24 cellular contexts compared by ENCODE assay signal in the genomic region with DNA sequence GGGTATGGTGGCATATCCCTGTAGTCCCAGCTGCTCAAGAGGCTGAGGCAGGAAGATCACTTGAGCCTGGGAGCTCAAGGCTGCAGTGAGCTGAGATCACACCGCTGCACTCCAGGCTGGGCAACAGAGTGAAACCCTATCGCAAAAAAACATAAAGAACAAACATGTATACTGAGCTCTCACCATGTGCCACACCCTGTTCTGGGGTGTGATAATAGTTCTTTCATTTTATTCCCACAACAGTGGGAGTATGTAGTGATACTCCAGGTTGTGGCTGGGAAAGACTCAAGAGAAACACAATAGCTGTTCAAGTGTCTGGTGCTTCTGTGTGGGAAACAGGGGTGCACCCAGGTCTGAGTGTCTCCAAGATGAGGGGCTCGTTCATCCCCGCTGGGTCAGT.
"Had no signal": no experiment of that assay in that cellular context is flagged by ENCODE, and none has a peak within 500 bp of the region (broad histone marks: within the 10 kb centered on the region; RNA-seq: fewer than 3 reads in every experiment).

No MANE protein-coding gene starts in this region.

- H3K9me3 ChIP-seq: esophagus squamous epithelium, gastrocnemius medialis, left ventricle myocardium inferior, right lobe of liver, thoracic aorta, vagina had no signal

- H3K27ac ChIP-seq: coronary artery, esophagus squamous epithelium, gastrocnemius medialis, left ventricle myocardium inferior, right lobe of liver, skin epidermis, vagina had no signal

- H3K4me1 Mint-ChIP-seq: activated naive CD4-positive, alpha-beta T cell treated with anti-CD3 and anti-CD28 coated beads, Interleukin-2, amount 50 U/mL, for 24 hours; memory B cell had no signal

- H3K27ac Mint-ChIP-seq: memory B cell, nephron progenitor cell, type B pancreatic cell had no signal

- H3K9me3 Mint-ChIP-seq: activated naive CD4-positive, alpha-beta T cell treated with anti-CD3 and anti-CD28 coated beads, Interleukin-2, amount 50 U/mL, for 24 hours; endodermal cell; memory B cell; stimulated activated effector memory CD8-positive, alpha-beta T cell treated with anti-CD3 and anti-CD28 coated beads, Interleukin-12 subunit alpha, Interleukin-12 subunit beta, amount 100 ng/mL, for 72 hours; type B pancreatic cell had no signal

- H3K4me3 Mint-ChIP-seq: activated CD8-positive, alpha-beta memory T cell treated with anti-CD3 and anti-CD28 coated beads, Interleukin-2, amount 10 ng/mL, durations not matched to agents 7 days and 5 days; activated naive CD4-positive, alpha-beta T cell treated with anti-CD3 and anti-CD28 coated beads, Interleukin-2, amount 50 U/mL, for 24 hours; endodermal cell; memory B cell; stimulated activated effector memory CD8-positive, alpha-beta T cell treated with anti-CD3 and anti-CD28 coated beads, Interleukin-12 subunit alpha, Interleukin-12 subunit beta, amount 100 ng/mL, for 72 hours; type B pancreatic cell had no signal

- ATAC-seq: activated CD8-positive, alpha-beta memory T cell treated with anti-CD3 and anti-CD28 coated beads, Interleukin-2, amount 10 ng/mL, durations not matched to agents 7 days and 5 days; gastrocnemius medialis; right lobe of liver had no signal

- H3K4me1 ChIP-seq: right lobe of liver, vagina had no signal

- H3K27me3 ChIP-seq: esophagus squamous epithelium, gastrocnemius medialis, right lobe of liver, vagina had no signal

- H3K27me3 Mint-ChIP-seq: activated CD8-positive, alpha-beta memory T cell treated with anti-CD3 and anti-CD28 coated beads, Interleukin-2, amount 10 ng/mL, durations not matched to agents 7 days and 5 days; activated naive CD4-positive, alpha-beta T cell treated with anti-CD3 and anti-CD28 coated beads, Interleukin-2, amount 50 U/mL, for 24 hours; memory B cell; type B pancreatic cell had no signal

- DNase-seq: activated CD4-positive, alpha-beta T cell treated with anti-CD3 and anti-CD28 coated beads for 1 hour; activated CD4-positive, alpha-beta T cell treated with anti-CD3 and anti-CD28 coated beads, Interleukin-2, amount 50 U/mL, for 4 hours; activated CD8-positive, alpha-beta memory T cell treated with anti-CD3 and anti-CD28 coated beads, Interleukin-2, amount 10 ng/mL, durations not matched to agents 7 days and 5 days; activated gamma-delta T cell; activated T-cell treated with anti-CD3 and anti-CD28 coated beads for 4 hours; amniotic stem cell; endodermal cell; esophagus squamous epithelium; gastrocnemius medialis; hippocampal formation; kidney glomerular epithelial cell; left ventricle myocardium inferior; nephron progenitor cell; nucleus accumbens; right lobe of liver; stimulated activated CD4-positive, alpha-beta T cell treated with anti-CD3 and anti-CD28 coated beads, Interleukin-2, amount 100 ng/mL, for 24 hours had no signal

- H3K4me3 ChIP-seq: coronary artery, esophagus squamous epithelium, gastrocnemius medialis, left ventricle myocardium inferior, right lobe of liver, skin epidermis, thoracic aorta, vagina had no signal

- H3K36me3 ChIP-seq: gastrocnemius medialis had no signal
